In the genomic region with DNA sequence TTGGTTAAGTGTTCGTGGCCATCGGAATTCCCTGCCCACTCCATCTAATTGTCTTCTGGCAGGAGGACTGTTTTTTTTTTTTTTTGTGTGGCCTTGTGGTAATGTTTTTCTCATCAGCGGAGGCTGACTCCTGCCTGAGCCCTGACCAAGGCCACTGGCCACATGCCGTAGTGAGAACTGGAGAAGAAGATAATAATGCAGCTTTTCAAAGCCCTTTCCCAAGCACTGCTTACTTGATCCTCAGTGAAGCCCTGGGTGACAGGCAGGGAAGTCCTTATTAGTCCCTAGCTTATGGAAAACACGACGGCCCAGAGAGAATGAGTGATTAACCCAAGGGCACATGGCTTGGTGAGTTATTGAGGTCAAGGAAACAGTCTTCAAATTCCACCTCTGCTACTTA, we compare ENCODE assay signal across 24 cellular contexts.
DNase-seq lines count a peak whose midpoint lies in the region; ATAC-seq, FAIRE-seq and TF ChIP-seq lines count a peak whose summit lies in the region.
"Had no signal": no experiment of that assay in that cellular context is flagged by ENCODE, and none has a peak within 500 bp of the region (broad histone marks: within the 10 kb centered on the region; RNA-seq: fewer than 3 reads in every experiment).

No MANE protein-coding gene starts in this region.

- ATAC-seq in aorta (ENCODE audit: low FRiP score): peak; percentile 27
- ATAC-seq: upper lobe of right lung had no signal

- H3K36me3 Mint-ChIP-seq in nephron progenitor cell (ENCODE audit: low read depth): no peaks in the 10 kb centered on the region

- intact Hi-C loops in cardiac septum (cut with DNase I) (no loop called here), aorta (cut with DNase I) (no loop called here)

- H3K27ac ChIP-seq in right atrium auricular region: no peak overlapping the region
- H3K27ac ChIP-seq in brain microvascular endothelial cell: peak overlapping the region; percentile 52
- H3K27ac ChIP-seq in osteoblast (ENCODE audit: low read depth, low read length): peak overlapping the region; percentile 94
- H3K27ac ChIP-seq in aorta (ENCODE audit: low read depth in 1 of 2, low read length in 2 of 2): no peak overlapping the region
- H3K27ac ChIP-seq: epithelial cell of prostate, RWPE1, SK-N-MC, upper lobe of right lung, WERI-Rb-1 had no signal

- TF ChIP-seq CTCF in right atrium auricular region (IDR thresholded peaks at IDR 0.05) (no peak), brain microvascular endothelial cell (IDR thresholded peaks at IDR 0.05; ENCODE audit: low read depth, low read length, missing control alignments) (no peak), osteoblast (IDR thresholded peaks at IDR 0.05; ENCODE audit: extremely low read depth, low read depth, low read length) (no peak), nephron progenitor cell (IDR thresholded peaks at IDR 0.05) (no peak)

- TF ChIP-seq POLR2A in GM12891 (IDR thresholded peaks at IDR 0.05; ENCODE audit: low read depth, low read length): no peak

- 59 to 83% methylated on average over 6 of the region's 6 CpGs for WGBS in aorta, 2 donors

- in situ Hi-C loops in brain microvascular endothelial cell (cut with HindIII; ENCODE audit: low pct_ligation_motif_present, low sequenced_read_pairs): no loop called here

- H3K79me2 ChIP-seq in osteoblast (ENCODE audit: insufficient read depth, low read length): no peaks in the 10 kb centered on the region

- no peak overlapping the region for H3K27ac Mint-ChIP-seq in nephron progenitor cell

- no peaks in the 10 kb centered on the region for H3K27me3 ChIP-seq in right atrium auricular region
- no peaks in the 10 kb centered on the region for H3K27me3 ChIP-seq in brain microvascular endothelial cell (replicated peaks)
- H3K27me3 ChIP-seq in osteoblast (ENCODE audit: insufficient read depth, low read length): no peaks in the 10 kb centered on the region
- H3K27me3 ChIP-seq in aorta (ENCODE audit: control insufficient read depth in 1 of 2, insufficient read depth in 2 of 2, low read length in 1 of 2): no peaks in the 10 kb centered on the region
- H3K27me3 ChIP-seq: upper lobe of right lung had no signal

- H3K36me3 ChIP-seq in right atrium auricular region: no peaks in the 10 kb centered on the region
- H3K36me3 ChIP-seq in brain microvascular endothelial cell (replicated peaks): no peaks in the 10 kb centered on the region
- no peaks in the 10 kb centered on the region for H3K36me3 ChIP-seq in osteoblast (ENCODE audit: insufficient read depth, low read length)
- H3K36me3 ChIP-seq in aorta (ENCODE audit: control insufficient read depth in 1 of 2, insufficient read depth in 2 of 2, low read length in 1 of 2): no peaks in the 10 kb centered on the region
- H3K36me3 ChIP-seq: upper lobe of right lung, WERI-Rb-1 had no signal

- DNase-seq in right atrium auricular region (ENCODE audit: low spot score): peak; percentile 53
- no peak for DNase-seq in cardiac septum (ENCODE audit: low spot score)
- DNase-seq in brain microvascular endothelial cell: no peak
- no peak for DNase-seq in osteoblast (ENCODE audit: insufficient read length, low spot score, missing footprints)
- DNase-seq in aorta: peak in 1 of 2 donors; percentile 63
- no peak for DNase-seq in nephron progenitor cell
- DNase-seq in NCI-H510A (lab: John Stamatoyannopoulos, UW): no peak
- no peak for DNase-seq in GM12891 (ENCODE audit: insufficient read length, low spot score)
- DNase-seq: 8988T; activated CD4-positive, alpha-beta T cell treated with anti-CD3 and anti-CD28 coated beads, Interleukin-2, amount 50 U/mL, for 48 hours; activated gamma-delta T cell treated with Interleukin-2 at 50 U/mL for 16 hours; COR-L47; Karpas-422; NCI-H1105; NCI-H2081; NCI-H524; retina; upper lobe of right lung; WERI-Rb-1 had no signal

- H3K4me3 ChIP-seq in right atrium auricular region (no peak overlapping the region), brain microvascular endothelial cell (ENCODE audit: low read depth, low read length) (no peak overlapping the region), osteoblast (ENCODE audit: insufficient read depth, low read length) (no peak overlapping the region), aorta (ENCODE audit: low read length in 2 of 2) (no peak overlapping the region)
- H3K4me3 ChIP-seq: lung, SK-N-MC, upper lobe of right lung had no signal

- no peak overlapping the region for H2AFZ ChIP-seq in osteoblast (ENCODE audit: low read length)

- H3K4me1 ChIP-seq in right atrium auricular region (peaks cover 0 to 24% of the 10 kb centered on the region in 2 donors), osteoblast (ENCODE audit: insufficient read depth, low read length) (peaks cover 57% of the 10 kb centered on the region), aorta (ENCODE audit: control insufficient read depth in 1 of 2, insufficient read depth in 2 of 2, low read length in 2 of 2) (no peaks in the 10 kb centered on the region)

- peak overlapping the region; percentile 69 for H3K4me2 ChIP-seq in osteoblast (ENCODE audit: insufficient read depth, low read length)

- H3K9me3 ChIP-seq in right atrium auricular region (no peaks in the 10 kb centered on the region), osteoblast (ENCODE audit: low read depth, low read length) (no peaks in the 10 kb centered on the region), aorta (ENCODE audit: control insufficient read depth, low read length) (no peaks in the 10 kb centered on the region)
- H3K9me3 ChIP-seq: upper lobe of right lung had no signal

- no peaks in the 10 kb centered on the region for H4K20me1 ChIP-seq in osteoblast (ENCODE audit: insufficient read depth, low read length)

- FAIRE-seq in GM12891 (lab: Jason Lieb, UNC): no peak

- peaks cover 10% of the 10 kb centered on the region for H3K4me1 Mint-ChIP-seq in nephron progenitor cell
- H3K4me1 Mint-ChIP-seq: central memory CD8-positive, alpha-beta T cell had no signal

- H3K9me3 Mint-ChIP-seq in nephron progenitor cell: peaks cover 7% of the 10 kb centered on the region
- H3K9me3 Mint-ChIP-seq: central memory CD8-positive, alpha-beta T cell had no signal

- no peak overlapping the region for H3K4me3 Mint-ChIP-seq in nephron progenitor cell
- H3K4me3 Mint-ChIP-seq: central memory CD8-positive, alpha-beta T cell had no signal

- peaks cover 6% of the 10 kb centered on the region for H3K27me3 Mint-ChIP-seq in nephron progenitor cell (ENCODE audit: low read depth, poor library complexity)

TF ChIP-seq in GM12891, 5 proteins besides CTCF, POLR2A, EP300 and RAD21:
- TF ChIP-seq SPI1 (IDR thresholded peaks at IDR 0.05; ENCODE audit: low read depth, low read length) (no peak), POU2F2 (IDR thresholded peaks at IDR 0.05; ENCODE audit: low read depth, low read length) (no peak), TAF1 (IDR thresholded peaks at IDR 0.05; ENCODE audit: low read depth, low read length) (no peak), PAX5 (IDR thresholded peaks at IDR 0.05; ENCODE audit: insufficient read depth, low read length, severe bottlenecking) (no peak), POLR2AphosphoS5 (IDR thresholded peaks at IDR 0.05; ENCODE audit: low read depth, low read length) (no peak)

Comparison
In these comparisons a context has a peak if more than half of its experiments do, and no peak if none do; other contexts are left out.
1. H3K27ac ChIP-seq: peak in brain microvascular endothelial cell (single experiment) and osteoblast (single experiment); none in right atrium auricular region (0 of 2) and aorta (0 of 2).